In the genomic region with DNA sequence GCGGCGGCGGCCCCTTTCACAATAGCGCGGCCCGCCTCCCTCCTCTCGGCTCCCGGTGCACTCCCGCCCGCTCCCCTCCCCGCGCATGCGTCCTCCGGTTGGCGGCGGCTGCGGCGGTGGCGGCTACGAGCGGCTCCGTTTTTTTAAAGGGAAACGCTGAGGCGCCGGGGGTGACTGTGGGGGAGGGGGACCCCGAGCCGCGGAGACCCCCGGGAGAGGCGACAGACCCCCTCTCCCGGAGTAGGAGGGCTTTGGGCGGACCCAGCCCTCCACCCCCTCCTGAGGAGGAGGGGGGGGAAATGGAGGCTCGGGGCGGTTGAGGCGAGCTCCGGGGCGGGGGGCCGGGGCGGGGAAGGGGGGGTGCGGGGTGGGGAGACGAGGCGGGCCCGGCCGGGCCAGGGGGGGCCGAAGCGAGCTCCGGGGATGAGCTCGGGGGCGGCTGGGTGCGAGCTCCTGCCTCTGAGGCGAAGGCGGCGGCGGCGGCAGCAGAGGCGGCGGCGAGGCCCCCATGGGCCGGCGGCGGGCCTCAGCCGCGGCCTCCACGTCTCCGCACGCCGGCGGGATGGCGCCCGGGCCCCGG, we compare ENCODE assay signal across 8 cellular contexts. TPM values are rescaled to one million over a fixed set of nuclear protein-coding genes. Genes with fewer than 3 reads are reported as not detected.
A peak's percentile ranks its signal among the peaks of the same experiment; 100 is the strongest.
DNase-seq lines count a peak whose midpoint lies in the region; ATAC-seq and TF ChIP-seq lines count a peak whose summit lies in the region.

A gene with protein sequence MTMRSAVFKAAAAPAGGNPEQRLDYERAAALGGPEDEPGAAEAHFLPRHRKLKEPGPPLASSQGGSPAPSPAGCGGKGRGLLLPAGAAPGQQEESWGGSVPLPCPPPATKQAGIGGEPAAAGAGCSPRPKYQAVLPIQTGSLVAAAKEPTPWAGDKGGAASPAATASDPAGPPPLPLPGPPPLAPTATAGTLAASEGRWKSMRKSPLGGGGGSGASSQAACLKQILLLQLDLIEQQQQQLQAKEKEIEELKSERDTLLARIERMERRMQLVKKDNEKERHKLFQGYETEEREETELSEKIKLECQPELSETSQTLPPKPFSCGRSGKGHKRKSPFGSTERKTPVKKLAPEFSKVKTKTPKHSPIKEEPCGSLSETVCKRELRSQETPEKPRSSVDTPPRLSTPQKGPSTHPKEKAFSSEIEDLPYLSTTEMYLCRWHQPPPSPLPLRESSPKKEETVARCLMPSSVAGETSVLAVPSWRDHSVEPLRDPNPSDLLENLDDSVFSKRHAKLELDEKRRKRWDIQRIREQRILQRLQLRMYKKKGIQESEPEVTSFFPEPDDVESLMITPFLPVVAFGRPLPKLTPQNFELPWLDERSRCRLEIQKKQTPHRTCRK (plus strand): TSS at position 86 of the 580 bp plus-strand sequence. CDS start 642 bp downstream, outside the sequence.

- H3K4me1 Mint-ChIP-seq in brain = peaks cover 48% of the 10 kb centered on the region

- peaks cover 68% of the 10 kb centered on the region for H3K79me2 ChIP-seq in DOHH2 (ENCODE audit: control insufficient read depth, low read length)

- ATAC-seq in sciatic nerve (peak; percentile 93), GM19467 (IDR thresholded peaks at IDR 0.05; ENCODE audit: unreplicated experiment) (no peak)

- TF ChIP-seq CTCF in DOHH2 (IDR thresholded peaks at IDR 0.05; ENCODE audit: low read depth, low read length, poor library complexity, severe bottlenecking) (no peak), HFF-Myc (IDR thresholded peaks at IDR 0.05; ENCODE audit: low read depth, low read length, missing control alignments) (no peak), brain (conservative IDR thresholded peaks at IDR 0.05) (no peak)

- H3K36me3 Mint-ChIP-seq in brain = peaks cover 30% of the 10 kb centered on the region

- no peaks in the 10 kb centered on the region for H3K9me2 ChIP-seq in DOHH2 (replicated peaks; ENCODE audit: control insufficient read depth, low read length)

- H3K36me3 ChIP-seq in DOHH2 (ENCODE audit: control insufficient read depth, low read length) = peaks cover 53% of the 10 kb centered on the region
- peaks cover under 1% of the 10 kb centered on the region; the same call in 1 of the 2 replicates for H3K36me3 ChIP-seq in iPS DF 6.9 (ENCODE audit: control insufficient read depth, insufficient read depth, low read length)

- peak within 1 kb of the TSS; percentile 90 to 98 (median 95) for H3K4me3 Mint-ChIP-seq in brain

- H3F3A ChIP-seq in DOHH2 (ENCODE audit: control insufficient read depth, insufficient read depth) = peaks cover 6% of the 10 kb centered on the region; the same call in 1 of the 2 replicates

- H3K9me3 Mint-ChIP-seq in brain = no peaks in the 10 kb centered on the region

- DNase-seq in HFF-Myc (ENCODE audit: extremely low read depth, low read depth) (no peak), NCI-H1930 (lab: John Stamatoyannopoulos, UW) (peak; percentile 48 to 69), UCSD-AML1 (lab: John Stamatoyannopoulos, UW; ENCODE audit: unreplicated experiment) (peak; percentile 84), iPS DF 6.9 (ENCODE audit: low read depth, low spot score) (no peak), sciatic nerve (ENCODE audit: low spot score) (peak; percentile 94)

- intact Hi-C loops in sciatic nerve (cut with DNase I) = no loop called here

- H3K4me2 ChIP-seq in DOHH2 (ENCODE audit: low read length) = peak within 1 kb of the TSS; percentile 97

- peaks cover 26% of the 10 kb centered on the region for H3K4me1 ChIP-seq in DOHH2 (ENCODE audit: control insufficient read depth, low read length)
- no peaks in the 10 kb centered on the region for H3K4me1 ChIP-seq in iPS DF 6.9 (ENCODE audit: control insufficient read depth, insufficient read depth, low read length)

- peak within 1 kb of the TSS; percentile 84 for H3K4me3 ChIP-seq in DOHH2 (ENCODE audit: low read length)
- peak within 1 kb of the TSS; percentile 91 for H3K4me3 ChIP-seq in HFF-Myc (replicated peaks; ENCODE audit: low read depth, low read length)
- H3K4me3 ChIP-seq in iPS DF 6.9 (ENCODE audit: low read length) = peak within 1 kb of the TSS; percentile 66

- H3K27ac ChIP-seq in DOHH2 (ENCODE audit: low read depth, low read length) (peak within 1 kb of the TSS; percentile 60), iPS DF 6.9 (ENCODE audit: low read length) (no peak within 1 kb of the TSS)

- H3K9me3 ChIP-seq in DOHH2 (ENCODE audit: control insufficient read depth, insufficient read depth, low read length) = no peaks in the 10 kb centered on the region
- H3K9me3 ChIP-seq in iPS DF 6.9 (ENCODE audit: control insufficient read depth, insufficient read depth, low read length) = no peaks in the 10 kb centered on the region

- peak within 1 kb of the TSS; percentile 97 to 100 (median 100) for H3K27ac Mint-ChIP-seq in brain

- H3K27me3 ChIP-seq in DOHH2 (ENCODE audit: control insufficient read depth, low read length) = no peaks in the 10 kb centered on the region
- H3K27me3 ChIP-seq in iPS DF 6.9 (ENCODE audit: control insufficient read depth, insufficient read depth, low read length) = no peaks in the 10 kb centered on the region

- peaks cover 7% of the 10 kb centered on the region for H3K27me3 Mint-ChIP-seq in brain

- WGBS in iPS DF 6.9 (ENCODE audit: insufficient coverage, insufficient read length) = no CpG with 5 or more reads among the region's 71 CpGs

- H4K20me1 ChIP-seq in DOHH2 (ENCODE audit: control insufficient read depth, insufficient read depth, low read depth, low read length) = peaks cover 13% of the 10 kb centered on the region

RNA-seq across cellular contexts. Expression of the gene that starts here (rescaled TPM):
- 94.4 TPM for polyA plus RNA-seq in brain (ENCODE audit: insufficient read depth, low read depth, low replicate concordance)
- total RNA-seq in sciatic nerve = 108 TPM

Comparison
In these comparisons a context has a peak if more than half of its experiments do, and no peak if none do; other contexts are left out.
1. DNase-seq: peak in NCI-H1930 (2 of 2), UCSD-AML1 (single experiment) and sciatic nerve (single experiment); none in HFF-Myc (single experiment) and iPS DF 6.9 (single experiment).
2. Peak in every context shown above with its lines, with median percentiles within 50 percentile points of each other: H3K4me3 ChIP-seq.